Comparison of ENCODE assay signal across 10 cellular contexts in genomic region chr17:75346906-75347305, GRCh38. TPM values are rescaled to one million over a fixed set of nuclear protein-coding genes. Genes with fewer than 3 reads are reported as not detected.
A peak's percentile ranks its signal among the peaks of the same experiment; 100 is the strongest.
DNase-seq lines count a peak whose midpoint lies in the region; ATAC-seq, FAIRE-seq and TF ChIP-seq lines count a peak whose summit lies in the region.
"Had no signal": no experiment of that assay in that cellular context is flagged by ENCODE, and none has a peak within 500 bp of the region (broad histone marks: within the 10 kb centered on the region; RNA-seq: fewer than 3 reads in every experiment).

No MANE protein-coding gene starts in this region.

- peaks cover 65% of the 10 kb centered on the region for H3K4me1 Mint-ChIP-seq in T-helper 17 cell
- peaks cover 99% of the 10 kb centered on the region for H3K4me1 Mint-ChIP-seq in stimulated activated naive CD8-positive, alpha-beta T cell treated with anti-CD3 and anti-CD28 coated beads, Interleukin-15, amount 100 ng/mL, for 72 hours

- peaks cover 0 to 97% (median 36%) of the 10 kb centered on the region in 12 donors for H3K4me1 ChIP-seq in heart left ventricle
- H3K4me1 ChIP-seq: colonic mucosa had no signal

- H3K4me3 ChIP-seq in heart left ventricle (no peak overlapping the region), foreskin fibroblast (ENCODE audit: low read depth in 1 of 2, low read length in 2 of 2) (no peak overlapping the region)
- H3K4me3 ChIP-seq: colonic mucosa had no signal

- H3K27ac Mint-ChIP-seq in T-helper 17 cell = peak overlapping the region; percentile 98
- peak overlapping the region; percentile 55 to 89 for H3K27ac Mint-ChIP-seq in stimulated activated naive CD8-positive, alpha-beta T cell treated with anti-CD3 and anti-CD28 coated beads, Interleukin-15, amount 100 ng/mL, for 72 hours

- no peak for FAIRE-seq in D721Med (lab: Jason Lieb, UNC)

- H3K27me3 ChIP-seq in heart left ventricle = no peaks in the 10 kb centered on the region
- H3K27me3 ChIP-seq: colonic mucosa had no signal

- intact Hi-C loops in heart left ventricle (cut with DNase I) = no loop called here
- intact Hi-C loops in left ventricle myocardium superior (cut with micrococcal nuclease) = no loop called here

- H3K27me3 Mint-ChIP-seq in T-helper 17 cell = no peaks in the 10 kb centered on the region
- no peaks in the 10 kb centered on the region for H3K27me3 Mint-ChIP-seq in stimulated activated naive CD8-positive, alpha-beta T cell treated with anti-CD3 and anti-CD28 coated beads, Interleukin-15, amount 100 ng/mL, for 72 hours

- ATAC-seq in heart left ventricle = peak in 3 of 4 donors; percentile 35 to 49 (median 36)
- no peak for ATAC-seq in left ventricle myocardium superior
- ATAC-seq in T-helper 17 cell = no peak
- ATAC-seq in stimulated activated naive CD8-positive, alpha-beta T cell treated with anti-CD3 and anti-CD28 coated beads, Interleukin-15, amount 100 ng/mL, for 72 hours = peak; percentile 68

- H3K36me3 ChIP-seq in heart left ventricle = no peaks in the 10 kb centered on the region
- H3K36me3 ChIP-seq: colonic mucosa had no signal

- H3K9me3 ChIP-seq in heart left ventricle (no peaks in the 10 kb centered on the region), T-helper 17 cell (ENCODE audit: control insufficient read depth, low read length, poor library complexity, severe bottlenecking) (no peaks in the 10 kb centered on the region)
- H3K9me3 ChIP-seq: colonic mucosa had no signal

- no peak for TF ChIP-seq CTCF in heart left ventricle (IDR thresholded peaks at IDR 0.05)
- no peak for TF ChIP-seq CTCF in foreskin fibroblast (IDR thresholded peaks at IDR 0.05; ENCODE audit: low read depth, low read length)
- no peak for TF ChIP-seq CTCF in D721Med (IDR thresholded peaks at IDR 0.05; ENCODE audit: insufficient read depth, missing control alignments)

- H3K36me3 Mint-ChIP-seq in T-helper 17 cell (ENCODE audit: low read depth) = peaks cover 2% of the 10 kb centered on the region

- DNase-seq in heart left ventricle (no peak), left ventricle myocardium superior (no peak), T-helper 17 cell (no peak), foreskin fibroblast (peak; percentile 38 to 72), D341Med (ENCODE audit: low spot score) (no peak), D721Med (ENCODE audit: insufficient read length, low spot score) (no peak), SKM-1 (lab: John Stamatoyannopoulos, UW; ENCODE audit: unreplicated experiment) (no peak)
- peak in 1 of 2 donors; percentile 47 for DNase-seq in stimulated activated naive CD8-positive, alpha-beta T cell treated with anti-CD3 and anti-CD28 coated beads, Interleukin-15, amount 100 ng/mL, for 72 hours
- DNase-seq: colonic mucosa, right cardiac atrium had no signal

- H3K4me3 Mint-ChIP-seq in T-helper 17 cell = peak overlapping the region; percentile 90
- peak overlapping the region; percentile 78 to 80 for H3K4me3 Mint-ChIP-seq in stimulated activated naive CD8-positive, alpha-beta T cell treated with anti-CD3 and anti-CD28 coated beads, Interleukin-15, amount 100 ng/mL, for 72 hours

- no peak for TF ChIP-seq POLR2A in heart left ventricle (IDR thresholded peaks at IDR 0.05)

- 51 to 72% (median 59%) methylated on average over 6 of the region's 6 CpGs for WGBS in heart left ventricle, 4 donors

- H3K27ac ChIP-seq in heart left ventricle = peak overlapping the region in 1 of 12 donors; percentile 60
- H3K27ac ChIP-seq: colonic mucosa had no signal

- no peaks in the 10 kb centered on the region for H3K9me3 Mint-ChIP-seq in stimulated activated naive CD8-positive, alpha-beta T cell treated with anti-CD3 and anti-CD28 coated beads, Interleukin-15, amount 100 ng/mL, for 72 hours

RNA-seq across cellular contexts. Expression of gene SLC25A19, which starts 57.7 kb away (rescaled TPM):
- 10 to 100 TPM in 6 of 9 donors, 1 to 10 TPM in 3; 7.0 to 27.9 (median 11.7) TPM for total RNA-seq in heart left ventricle
- 10 to 100 TPM; 15.9 to 23.3 TPM for polyA plus RNA-seq in heart left ventricle
- 23.0 TPM for total RNA-seq in left ventricle myocardium superior
- total RNA-seq in T-helper 17 cell = 10 to 100 TPM; 13.7 to 15.1 TPM

RNA-seq across cellular contexts. Expression of gene GRB2, which starts 58.6 kb away (rescaled TPM):
- total RNA-seq in heart left ventricle = 100 to 1,000 TPM in 2 of 9 donors, 10 to 100 TPM in 7; 37.2 to 145 (median 67.7) TPM
- polyA plus RNA-seq in heart left ventricle = 10 to 100 TPM; 24.5 to 68.2 TPM
- total RNA-seq in left ventricle myocardium superior = 84.2 TPM
- 100 to 1,000 TPM; 112 to 117 TPM for total RNA-seq in T-helper 17 cell

Comparison
In these comparisons a context has a peak if more than half of its experiments do, and no peak if none do; other contexts are left out.
1. ATAC-seq: peak in heart left ventricle (3 of 4) and stimulated activated naive CD8-positive, alpha-beta T cell treated with anti-CD3 and anti-CD28 coated beads, Interleukin-15, amount 100 ng/mL, for 72 hours (single experiment); none in left ventricle myocardium superior (single experiment) and T-helper 17 cell (single experiment).
2. DNase-seq: peak in foreskin fibroblast (2 of 2); none in heart left ventricle (0 of 5), left ventricle myocardium superior (single experiment), T-helper 17 cell (0 of 3), D341Med (single experiment), D721Med (single experiment) and SKM-1 (single experiment).